1 cellular context compared by ENCODE assay signal in genomic region chr1:8790987-8791386, GRCh38.
TF ChIP-seq lines count a peak whose summit lies in the region.

No MANE protein-coding gene starts in this region.

TF ChIP-seq in endothelial cell of umbilical vein, 7 proteins besides CTCF, POLR2A, EP300 and RAD21:
- TF ChIP-seq FOS (IDR thresholded peaks at IDR 0.05; ENCODE audit: borderline replicate concordance, insufficient read depth, low read length) (no peak), EZH2 (IDR thresholded peaks at IDR 0.05; ENCODE audit: borderline replicate concordance, low read depth, low read length, severe bottlenecking) (no peak), MAX (IDR thresholded peaks at IDR 0.05; ENCODE audit: insufficient read depth, insufficient read length) (no peak), GATA2 (IDR thresholded peaks at IDR 0.05; ENCODE audit: insufficient read depth, insufficient read length, low read depth, low read length) (no peak), POLR2AphosphoS5 (IDR thresholded peaks at IDR 0.05; ENCODE audit: insufficient read depth, low read depth, low read length) (no peak), MYC (IDR thresholded peaks at IDR 0.05; ENCODE audit: low read depth, low read length) (no peak), JUN (IDR thresholded peaks at IDR 0.05; ENCODE audit: borderline replicate concordance, insufficient read depth, insufficient read length, low read depth) (no peak)
